In genomic region chr12:75389706-75390105, GRCh38 we compare ENCODE assay signal across 9 cellular contexts. TPM values are rescaled to one million over a fixed set of nuclear protein-coding genes. Genes with fewer than 3 reads are reported as not detected.
DNase-seq lines count a peak whose midpoint lies in the region; ATAC-seq and TF ChIP-seq lines count a peak whose summit lies in the region.
"Had no signal": no experiment of that assay in that cellular context is flagged by ENCODE, and none has a peak within 500 bp of the region (broad histone marks: within the 10 kb centered on the region; RNA-seq: fewer than 3 reads in every experiment).

No MANE protein-coding gene starts in this region.

- intact Hi-C loops in CD4-positive, alpha-beta memory T cell (cut with micrococcal nuclease), result loop anchor here (1.0 to 5.0 kb wide), 7 partner anchors 48 to 1169 kb away; partner anchors contain the start of genes ATXN7L3B, GLIPR1, GLIPR1L1 and NAP1L1
- intact Hi-C loops in PC-3 (cut with micrococcal nuclease), result loop anchor here (2.0 to 5.0 kb wide), 3 partner anchors 57 to 91 kb away; partner anchors contain the start of genes CAPS2, GLIPR1 and GLIPR1L1

- peak overlapping the region; percentile 94 for H3K4me2 ChIP-seq in PC-3 (ENCODE audit: low read length)

- H3K27ac Mint-ChIP-seq in CD4-positive, alpha-beta memory T cell, result peak overlapping the region; percentile 31 to 99 (median 96)

- H3K36me3 Mint-ChIP-seq in CD4-positive, alpha-beta memory T cell, result peaks cover 0 to 4% of the 10 kb centered on the region in 2 donors

- no peaks in the 10 kb centered on the region for H3K36me3 ChIP-seq in CD4-positive, alpha-beta memory T cell (ENCODE audit: insufficient read depth, low read length)
- H3K36me3 ChIP-seq in PC-3 (ENCODE audit: low read depth, low read length), result no peaks in the 10 kb centered on the region
- H3K36me3 ChIP-seq in duodenal mucosa (ENCODE audit: control insufficient read depth in 1 of 2, insufficient read depth in 2 of 2, low read length in 2 of 2), result no peaks in the 10 kb centered on the region

- POLR2A ChIA-PET in CD4-positive, alpha-beta memory T cell (lab: Charles Lee; ENCODE audit: partially characterized antibody), result interaction anchor here (2.5 to 4.4 kb wide), 3 partner anchors 92 to 643 kb away, joined by 18 to 106 read pairs (median 35); partner anchors contain the start of genes GLIPR1, KRR1 and PHLDA1
- POLR2A ChIA-PET in PC-3 (lab: Charles Lee; ENCODE audit: unreplicated experiment), result interaction anchor here (0.6 kb wide), 2 partner anchors 638 to 1167 kb away, joined by 4 to 5 read pairs; no protein-coding TSS in a partner anchor
- POLR2A ChIA-PET in GM10248 (lab: Yijun Ruan, JAX), result no interaction called here

- H3K9me3 ChIP-seq in CD4-positive, alpha-beta memory T cell (ENCODE audit: control insufficient read depth in 1 of 2, low read length in 2 of 2), result no peaks in the 10 kb centered on the region
- no peaks in the 10 kb centered on the region for H3K9me3 ChIP-seq in PC-3 (ENCODE audit: low read length)
- H3K9me3 ChIP-seq in duodenal mucosa (ENCODE audit: control insufficient read depth in 1 of 2, low read length in 2 of 2), result no peaks in the 10 kb centered on the region

- no TSS peak for BruUV-seq in PC-3 (replicated peaks; lab: Mats Ljungman, UMichigan)

- no peaks in the 10 kb centered on the region for H3K9me2 ChIP-seq in PC-3 (replicated peaks; ENCODE audit: low read length)

- 0 out of 2 replicates have a peak overlapping the region, but pooled peaks have one; percentile 45 for H3K9ac ChIP-seq in PC-3 (ENCODE audit: low read length)
- peak overlapping the region in 1 of 2 donors; percentile 93 for H3K9ac ChIP-seq in duodenal mucosa (ENCODE audit: low read depth in 1 of 2, low read length in 2 of 2)

- peak overlapping the region; percentile 73 for H2AFZ ChIP-seq in PC-3 (ENCODE audit: low read length)

- H3K27me3 Mint-ChIP-seq in CD4-positive, alpha-beta memory T cell, result no peaks in the 10 kb centered on the region

- H3K79me2 ChIP-seq in PC-3 (ENCODE audit: low read length), result no peaks in the 10 kb centered on the region

- ATAC-seq in PC-3 (no peak), GM18502 (IDR thresholded peaks at IDR 0.05; ENCODE audit: poor library complexity, unreplicated experiment) (no peak), GM21390 (IDR thresholded peaks at IDR 0.05; ENCODE audit: unreplicated experiment) (no peak)

- no peaks in the 10 kb centered on the region for H3K27me3 ChIP-seq in CD4-positive, alpha-beta memory T cell (ENCODE audit: insufficient read depth, low read length)
- H3K27me3 ChIP-seq in PC-3 (ENCODE audit: low read length) (no peaks in the 10 kb centered on the region), duodenal mucosa (ENCODE audit: control insufficient read depth in 1 of 2, insufficient read depth in 2 of 2, low read length in 2 of 2) (no peaks in the 10 kb centered on the region)

- H4K20me1 ChIP-seq in PC-3 (ENCODE audit: low read length), result no peaks in the 10 kb centered on the region

- DNase-seq in CD4-positive, alpha-beta memory T cell, result peak in 1 of 5 donors; percentile 2
- DNase-seq in PC-3 (no peak), pons (ENCODE audit: low spot score) (peak; percentile 48), GM10248 (ENCODE audit: extremely low spot score) (no peak), nucleus accumbens (lab: John Stamatoyannopoulos, UW) (no peak)
- DNase-seq: H7 had no signal

- peaks cover 32 to 59% (median 43%) of the 10 kb centered on the region in 4 donors for H3K4me1 Mint-ChIP-seq in CD4-positive, alpha-beta memory T cell

- H3K4me1 ChIP-seq in CD4-positive, alpha-beta memory T cell (ENCODE audit: insufficient read depth, low read length), result peaks cover 43% of the 10 kb centered on the region
- peaks cover 31% of the 10 kb centered on the region for H3K4me1 ChIP-seq in PC-3 (ENCODE audit: insufficient read depth, low read length)
- H3K4me1 ChIP-seq in duodenal mucosa (ENCODE audit: control insufficient read depth in 1 of 2, insufficient read depth in 2 of 2, low read length in 2 of 2), result peaks cover 12 to 14% of the 10 kb centered on the region in 2 donors

- CTCF ChIA-PET in CD4-positive, alpha-beta memory T cell (lab: Charles Lee; ENCODE audit: partially characterized antibody), result interaction anchor here (1.1 to 4.9 kb wide), 2 partner anchors 10 to 96 kb away, joined by 3 to 87 read pairs; no protein-coding TSS in a partner anchor
- CTCF ChIA-PET in PC-3 (lab: Charles Lee), result interaction anchor here (0.6 to 0.9 kb wide), 2 partner anchors 55 to 693 kb away, joined by 3 to 6 read pairs; partner anchors contain the start of gene GLIPR1L1
- CTCF ChIA-PET in GM10248 (lab: Yijun Ruan, JAX), result interaction anchor here (1.2 to 1.3 kb wide), 2 partner anchors 55 to 87 kb away, joined by 3 read pairs; partner anchors contain the start of gene GLIPR1L1

- H3K27ac ChIP-seq in CD4-positive, alpha-beta memory T cell (ENCODE audit: low read depth, low read length), result peak overlapping the region; percentile 20
- H3K27ac ChIP-seq in PC-3 (ENCODE audit: low read length) (peak overlapping the region; percentile 12; the same call in 1 of the 2 replicates), duodenal mucosa (ENCODE audit: low read depth, low read length) (no peak overlapping the region)

- no peak overlapping the region for H3K4me3 ChIP-seq in CD4-positive, alpha-beta memory T cell (ENCODE audit: low read length in 2 of 2)
- H3K4me3 ChIP-seq in PC-3 (ENCODE audit: low read length) (peak overlapping the region; percentile 79), duodenal mucosa (ENCODE audit: low read depth in 1 of 2, low read length in 2 of 2) (peak overlapping the region; percentile 87 to 94)

- H3K9me3 Mint-ChIP-seq in CD4-positive, alpha-beta memory T cell, result no peaks in the 10 kb centered on the region

- TF ChIP-seq CTCF in PC-3 (conservative IDR thresholded peaks at IDR 0.05; ENCODE audit: low read depth, low read length) (no peak), GM10248 (IDR thresholded peaks at IDR 0.05; ENCODE audit: control extremely low read depth, extremely low read depth, low read depth, missing control alignments) (no peak)

- peak overlapping the region in 7 of 8 donors; percentile 33 to 97 (median 92) for H3K4me3 Mint-ChIP-seq in CD4-positive, alpha-beta memory T cell

- no peaks in the 10 kb centered on the region for H3F3A ChIP-seq in PC-3 (ENCODE audit: low read length, unreplicated experiment)

RNA-seq across cellular contexts. Expression of gene GLIPR1L2, which starts 1.2 kb away (rescaled TPM):
- total RNA-seq in CD4-positive, alpha-beta memory T cell, result under 1 TPM; 0.47 to 0.55 TPM
- polyA plus RNA-seq in CD4-positive, alpha-beta memory T cell, result 1 to 10 TPM; 1.7 to 2.5 TPM
- total RNA-seq in PC-3 (2014; rRNA removed), result not detected in 2 replicates
- total RNA-seq: H7 had no signal

RNA-seq across cellular contexts. Expression of gene GLIPR1L1, which starts 55.2 kb away (rescaled TPM):
- total RNA-seq in CD4-positive, alpha-beta memory T cell, result not detected
- not detected for polyA plus RNA-seq in CD4-positive, alpha-beta memory T cell
- total RNA-seq in PC-3 (2014; rRNA removed), result not detected in 2 replicates

RNA-seq across cellular contexts. Expression of gene CAPS2, which starts 59.6 kb away (rescaled TPM):
- 1 to 10 TPM; 5.8 to 6.2 TPM for total RNA-seq in CD4-positive, alpha-beta memory T cell
- 1 to 10 TPM; 1.5 to 2.4 TPM for polyA plus RNA-seq in CD4-positive, alpha-beta memory T cell
- total RNA-seq in PC-3 (2014; rRNA removed), result 5.5 and 8.4 TPM in 2 replicates

Comparison
In these comparisons a context has a peak if more than half of its experiments do, and no peak if none do; other contexts are left out.
1. H3K4me3 ChIP-seq: peak in PC-3 (single experiment) and duodenal mucosa (2 of 2); none in CD4-positive, alpha-beta memory T cell (0 of 2).